In the genomic region with DNA sequence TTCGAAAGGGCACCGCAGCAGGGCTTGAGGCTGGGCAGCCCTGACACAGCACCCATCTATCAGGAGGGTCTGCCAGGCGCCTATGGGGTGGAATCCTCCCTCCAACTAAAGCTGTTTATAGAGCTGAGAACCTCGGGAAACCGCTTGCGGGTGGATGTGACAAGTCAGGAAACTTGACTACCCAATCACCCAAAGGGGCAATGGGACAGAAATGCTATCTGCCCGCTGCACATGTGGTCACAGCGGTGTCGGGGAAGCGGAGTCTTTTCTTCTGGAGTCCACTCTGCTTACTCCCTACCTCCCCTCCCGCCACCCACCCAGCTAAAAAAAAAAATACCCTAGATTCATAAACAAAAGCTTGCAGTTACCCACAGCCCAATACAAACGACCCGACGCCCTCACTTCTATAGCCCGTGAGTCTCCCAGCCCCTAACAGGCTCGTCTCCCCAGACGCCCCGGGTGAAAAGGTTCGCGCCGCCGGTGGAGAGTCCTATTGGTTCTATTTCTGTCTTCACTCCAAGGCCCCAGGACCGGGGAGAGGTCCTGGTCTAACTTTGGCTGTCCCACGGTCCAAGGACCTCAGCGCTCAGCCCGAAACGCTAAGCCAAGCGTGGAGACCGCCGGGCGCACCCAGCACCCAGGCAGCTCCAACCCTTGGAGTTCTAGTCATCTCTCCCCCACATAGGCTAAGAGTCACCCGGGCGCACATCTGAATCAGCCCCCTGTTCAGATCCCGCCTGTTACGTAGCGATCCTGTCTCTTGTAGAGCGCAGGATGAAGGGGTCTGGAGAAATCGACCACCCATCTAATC, we compare ENCODE assay signal across 9 cellular contexts. TPM values are rescaled to one million over a fixed set of nuclear protein-coding genes. Genes with fewer than 3 reads are reported as not detected.
DNase-seq lines count a peak whose midpoint lies in the region; ATAC-seq and TF ChIP-seq lines count a peak whose summit lies in the region.
"Had no signal": no experiment of that assay in that cellular context is flagged by ENCODE, and none has a peak within 500 bp of the region (broad histone marks: within the 10 kb centered on the region; RNA-seq: fewer than 3 reads in every experiment).

No MANE protein-coding gene starts in this region.

- no peaks in the 10 kb centered on the region for H3K27me3 ChIP-seq in fibroblast of lung (ENCODE audit: control insufficient read depth, insufficient read depth, low read length)
- no peaks in the 10 kb centered on the region for H3K27me3 ChIP-seq in muscle layer of colon (ENCODE audit: control insufficient read depth in 1 of 2, insufficient read depth in 2 of 2, low read length in 2 of 2)

- no peak overlapping the region for H3K27ac Mint-ChIP-seq in type B pancreatic cell

- H3K4me1 ChIP-seq in fibroblast of lung (ENCODE audit: control insufficient read depth, extremely low read depth, insufficient read depth, low read length): no peaks in the 10 kb centered on the region
- H3K4me1 ChIP-seq in muscle layer of colon (ENCODE audit: insufficient read depth, low read length): no peaks in the 10 kb centered on the region

- H3K4me3 ChIP-seq in fibroblast of lung (replicated peaks in 1 of 4; ENCODE audit: control extremely low read depth in 1 of 4, insufficient read depth in 1 of 4, low read depth in 3 of 4, low read length in 4 of 4) (peak overlapping the region; percentile 54 to 71 (median 61)), muscle layer of colon (ENCODE audit: low read depth in 1 of 2, low read length in 2 of 2) (peak overlapping the region; percentile 47 to 80)

- peaks cover 5% of the 10 kb centered on the region for H3K9me3 Mint-ChIP-seq in type B pancreatic cell

- no peaks in the 10 kb centered on the region for H4K20me1 ChIP-seq in fibroblast of lung (ENCODE audit: control insufficient read depth, extremely low read depth, insufficient read depth, low read length)

- H3K27ac ChIP-seq in fibroblast of lung (ENCODE audit: insufficient read depth, low read length) (peak overlapping the region; percentile 55), muscle layer of colon (ENCODE audit: low read depth, low read length) (peak overlapping the region; percentile 65)

- no peaks in the 10 kb centered on the region for H3K9me3 ChIP-seq in fibroblast of lung (ENCODE audit: control insufficient read depth, insufficient read depth, low read depth, low read length)
- no peaks in the 10 kb centered on the region for H3K9me3 ChIP-seq in muscle layer of colon (ENCODE audit: low read length)

- peak overlapping the region; percentile 75 for H3K9ac ChIP-seq in fibroblast of lung (ENCODE audit: insufficient read depth, low read length)
- peak overlapping the region; percentile 46 for H3K9ac ChIP-seq in muscle layer of colon (ENCODE audit: low read length)

- TF ChIP-seq CTCF in fibroblast of lung (conservative IDR thresholded peaks at IDR 0.05 in 1 of 2, IDR thresholded peaks at IDR 0.05 in 1 of 2; ENCODE audit: low read depth in 1 of 2, low read length in 2 of 2) (no peak), type B pancreatic cell (conservative IDR thresholded peaks at IDR 0.05) (no peak)

- H3K4me3 Mint-ChIP-seq in type B pancreatic cell: peak overlapping the region; percentile 85

- peak overlapping the region; percentile 88 for H3K4me2 ChIP-seq in fibroblast of lung (ENCODE audit: extremely low read depth, insufficient read depth, low read length)

- H3K79me2 ChIP-seq in fibroblast of lung (ENCODE audit: control insufficient read depth, insufficient read depth, low read length): peaks cover 25% of the 10 kb centered on the region

- H3K36me3 Mint-ChIP-seq in type B pancreatic cell: no peaks in the 10 kb centered on the region

- ATAC-seq in HG03521 (IDR thresholded peaks at IDR 0.05; ENCODE audit: unreplicated experiment): no peak

- peak; percentile 61 for DNase-seq in NCI-H748 (lab: John Stamatoyannopoulos, UW; ENCODE audit: unreplicated experiment)
- peak in 1 of 2 donors; percentile 15 for DNase-seq in fibroblast of lung (ENCODE audit: low read depth in 2 of 2)
- no peak for DNase-seq in type B pancreatic cell (ENCODE audit: extremely low spot score, unreplicated experiment)
- no peak for DNase-seq in HK-2 (ENCODE audit: unreplicated experiment)
- no peak for DNase-seq in RKO (ENCODE audit: low spot score)
- DNase-seq: activated CD8-positive, alpha-beta memory T cell treated with anti-CD3 and anti-CD28 coated beads, Interleukin-2, amount 50 U/mL, for 4 hours had no signal

- peak overlapping the region; percentile 72 for H2AFZ ChIP-seq in fibroblast of lung (ENCODE audit: low read length)

- H3K4me1 Mint-ChIP-seq in type B pancreatic cell (ENCODE audit: unreplicated experiment): peaks cover 2% of the 10 kb centered on the region

- H3K27me3 Mint-ChIP-seq in type B pancreatic cell: peaks cover 79% of the 10 kb centered on the region

- H3K36me3 ChIP-seq in fibroblast of lung (ENCODE audit: control insufficient read depth, insufficient read depth, low read length) (no peaks in the 10 kb centered on the region), muscle layer of colon (ENCODE audit: insufficient read depth, low read length) (no peaks in the 10 kb centered on the region)

RNA-seq across cellular contexts. Expression of a gene that starts 1.4 kb away (rescaled TPM):
- total RNA-seq in fibroblast of lung (1.5 and 4.6 TPM in 2 replicates), type B pancreatic cell (ENCODE audit: low replicate concordance) (0.48 and 1.5 TPM in 2 replicates)
- polyA plus RNA-seq in fibroblast of lung: 0.91 and 26.4 TPM in 2 replicates
- 0.82 and 19.0 TPM in 2 replicates for polyA plus RNA-seq in fibroblast of lung (2012)
- 0.56 and 10.1 TPM in 2 replicates for polyA minus RNA-seq in fibroblast of lung (ENCODE audit: low replicate concordance)
- total RNA-seq: endothelial cell of umbilical vein had no signal
- polyA plus RNA-seq: endothelial cell of umbilical vein had no signal
